37 cellular contexts compared by ENCODE assay signal in genomic region chr3:182699550-182700170, GRCh38.
"Had no signal": no experiment of that assay in that cellular context is flagged by ENCODE, and none has a peak within 500 bp of the region (broad histone marks: within the 10 kb centered on the region; RNA-seq: fewer than 3 reads in every experiment).

No MANE protein-coding gene starts in this region.

- H3K27me3 ChIP-seq: ascending aorta, cardiac muscle cell had no signal

- H3K4me3 ChIP-seq: ascending aorta, cardiac muscle cell had no signal

- DNase-seq: activated CD4-positive, alpha-beta memory T cell treated with anti-CD3 and anti-CD28 coated beads, Interleukin-2, amount 10 ng/mL, durations not matched to agents 7 days and 5 days; activated CD4-positive, alpha-beta T cell treated with anti-CD3 and anti-CD28 coated beads for 1 hour; activated CD4-positive, alpha-beta T cell treated with anti-CD3 and anti-CD28 coated beads for 36 hours; activated CD4-positive, alpha-beta T cell treated with anti-CD3 and anti-CD28 coated beads for 48 hours; activated CD4-positive, alpha-beta T cell treated with anti-CD3 and anti-CD28 coated beads, Interleukin-2, amount 10 ng/mL, durations not matched to agents 7 days and 5 days; activated CD4-positive, alpha-beta T cell treated with anti-CD3 and anti-CD28 coated beads, Interleukin-2, amount 50 U/mL, for 48 hours; activated CD4-positive, CD25-positive, alpha-beta regulatory T cell; activated CD8-positive, alpha-beta memory T cell treated with anti-CD3 and anti-CD28 coated beads for 24 hours; activated CD8-positive, alpha-beta memory T cell treated with anti-CD3 and anti-CD28 coated beads, Interleukin-2, amount 10 ng/mL, durations not matched to agents 7 days and 5 days; activated CD8-positive, alpha-beta memory T cell treated with anti-CD3 and anti-CD28 coated beads, Interleukin-2, amount 50 U/mL, for 48 hours; activated CD8-positive, alpha-beta T cell treated with anti-CD3 and anti-CD28 coated beads, Interleukin-2, amount 10 ng/mL, durations not matched to agents 7 days and 5 days; activated effector memory CD4-positive, alpha-beta T cell treated with Interleukin-2 at 50 U/mL for 16 hours; activated gamma-delta T cell; activated naive CD4-positive, alpha-beta T cell treated with anti-CD3 and anti-CD28 coated beads, Interleukin-2, amount 10 ng/mL, durations not matched to agents 7 days and 5 days; activated naive CD4-positive, alpha-beta T cell treated with Interleukin-2 at 50 U/mL for 16 hours; activated naive CD8-positive, alpha-beta T cell treated with anti-CD3 and anti-CD28 coated beads, Interleukin-2, amount 10 ng/mL, durations not matched to agents 7 days and 5 days; activated naive CD8-positive, alpha-beta T cell treated with anti-CD3 and anti-CD28 coated beads, Interleukin-2, amount 50 U/mL, for 24 hours; activated T-cell treated with anti-CD3 and anti-CD28 coated beads, Interleukin-2, amount 50 U/mL, for 24 hours; activated T-cell treated with anti-CD3 and anti-CD28 coated beads, Interleukin-2, amount 50 U/mL, for 48 hours; amygdala; anterior cingulate cortex; caudate nucleus; cerebellar nuclear complex; T-helper 2 cell; T-helper 9 cell; WERI-Rb-1 had no signal

- H3K4me1 ChIP-seq: ascending aorta had no signal

- H3K4me3 Mint-ChIP-seq: activated CD4-positive, alpha-beta memory T cell treated with anti-CD3 and anti-CD28 coated beads, Interleukin-2, amount 10 ng/mL, durations not matched to agents 7 days and 5 days; activated CD4-positive, alpha-beta T cell treated with anti-CD3 and anti-CD28 coated beads for 36 hours; activated CD4-positive, alpha-beta T cell treated with anti-CD3 and anti-CD28 coated beads, Interleukin-2, amount 10 ng/mL, durations not matched to agents 7 days and 5 days; activated CD8-positive, alpha-beta memory T cell treated with anti-CD3 and anti-CD28 coated beads, Interleukin-2, amount 10 ng/mL, durations not matched to agents 7 days and 5 days; activated CD8-positive, alpha-beta T cell treated with anti-CD3 and anti-CD28 coated beads, Interleukin-2, amount 10 ng/mL, durations not matched to agents 7 days and 5 days; activated naive CD4-positive, alpha-beta T cell treated with anti-CD3 and anti-CD28 coated beads, Interleukin-2, amount 10 ng/mL, durations not matched to agents 7 days and 5 days; activated naive CD4-positive, alpha-beta T cell treated with anti-CD3 and anti-CD28 coated beads, Interleukin-2, amount 50 U/mL, for 24 hours; activated naive CD8-positive, alpha-beta T cell; activated naive CD8-positive, alpha-beta T cell treated with anti-CD3 and anti-CD28 coated beads, Interleukin-2, amount 10 ng/mL, durations not matched to agents 7 days and 5 days; activated naive CD8-positive, alpha-beta T cell treated with anti-CD3 and anti-CD28 coated beads, Interleukin-2, amount 50 U/mL, for 24 hours; activated T-cell treated with anti-CD3 and anti-CD28 coated beads, Interleukin-2, amount 50 U/mL, for 24 hours; brain; central memory CD8-positive, alpha-beta T cell; T-helper 1 cell treated with Interleukin-12 subunit alpha and Interleukin-12 subunit beta and Interleukin-4 antibody, amounts not matched to agents 30 μg/mL and 1 μg/mL, for 36 hours; T-helper 2 cell treated with Interferon-gamma antibody and Interleukin-4, amounts not matched to agents 5 μg/mL and 100 μg/mL, for 36 hours; WTC11 had no signal

- H3K36me3 ChIP-seq: ascending aorta, cardiac muscle cell, WERI-Rb-1 had no signal

- H3K27ac ChIP-seq: ascending aorta, cardiac muscle cell, WERI-Rb-1 had no signal

- H3K36me3 Mint-ChIP-seq: activated CD8-positive, alpha-beta memory T cell treated with anti-CD3 and anti-CD28 coated beads, Interleukin-2, amount 10 ng/mL, durations not matched to agents 7 days and 5 days; activated naive CD4-positive, alpha-beta T cell treated with anti-CD3 and anti-CD28 coated beads, Interleukin-2, amount 10 ng/mL, durations not matched to agents 7 days and 5 days; activated naive CD4-positive, alpha-beta T cell treated with anti-CD3 and anti-CD28 coated beads, Interleukin-2, amount 50 U/mL, for 24 hours; activated naive CD8-positive, alpha-beta T cell; activated naive CD8-positive, alpha-beta T cell treated with anti-CD3 and anti-CD28 coated beads, Interleukin-2, amount 10 ng/mL, durations not matched to agents 7 days and 5 days; brain; WTC11 had no signal

- H3K9me3 Mint-ChIP-seq: activated CD4-positive, alpha-beta memory T cell treated with anti-CD3 and anti-CD28 coated beads, Interleukin-2, amount 10 ng/mL, durations not matched to agents 7 days and 5 days; activated CD4-positive, alpha-beta T cell treated with anti-CD3 and anti-CD28 coated beads, Interleukin-2, amount 10 ng/mL, durations not matched to agents 7 days and 5 days; activated naive CD4-positive, alpha-beta T cell treated with anti-CD3 and anti-CD28 coated beads, Interleukin-2, amount 10 ng/mL, durations not matched to agents 7 days and 5 days; activated naive CD4-positive, alpha-beta T cell treated with anti-CD3 and anti-CD28 coated beads, Interleukin-2, amount 50 U/mL, for 24 hours; activated naive CD8-positive, alpha-beta T cell treated with anti-CD3 and anti-CD28 coated beads, Interleukin-2, amount 10 ng/mL, durations not matched to agents 7 days and 5 days; activated naive CD8-positive, alpha-beta T cell treated with anti-CD3 and anti-CD28 coated beads, Interleukin-2, amount 50 U/mL, for 24 hours; activated T-cell treated with anti-CD3 and anti-CD28 coated beads, Interleukin-2, amount 50 U/mL, for 24 hours; activated T-helper 2 cell treated with anti-CD3 and anti-CD28 coated beads, Interferon-gamma antibody, Interleukin-2, Interleukin-4, amounts not matched to agents 10 μg/mL and 5 μg/mL and 100 μg/mL, durations not matched to agents 14 hours and 24 hours and 36 hours; central memory CD8-positive, alpha-beta T cell; T-helper 1 cell treated with Interleukin-12 subunit alpha and Interleukin-12 subunit beta and Interleukin-4 antibody, amounts not matched to agents 30 μg/mL and 1 μg/mL, for 36 hours; T-helper 2 cell treated with Interferon-gamma antibody and Interleukin-4, amounts not matched to agents 5 μg/mL and 100 μg/mL, for 36 hours had no signal

- H3K27ac Mint-ChIP-seq: activated CD4-positive, alpha-beta memory T cell treated with anti-CD3 and anti-CD28 coated beads, Interleukin-2, amount 10 ng/mL, durations not matched to agents 7 days and 5 days; activated CD4-positive, alpha-beta T cell treated with anti-CD3 and anti-CD28 coated beads for 36 hours; activated CD4-positive, alpha-beta T cell treated with anti-CD3 and anti-CD28 coated beads, Interleukin-2, amount 10 ng/mL, durations not matched to agents 7 days and 5 days; activated CD8-positive, alpha-beta memory T cell treated with anti-CD3 and anti-CD28 coated beads, Interleukin-2, amount 10 ng/mL, durations not matched to agents 7 days and 5 days; activated CD8-positive, alpha-beta T cell treated with anti-CD3 and anti-CD28 coated beads, Interleukin-2, amount 10 ng/mL, durations not matched to agents 7 days and 5 days; activated naive CD4-positive, alpha-beta T cell treated with anti-CD3 and anti-CD28 coated beads, Interleukin-2, amount 10 ng/mL, durations not matched to agents 7 days and 5 days; activated naive CD4-positive, alpha-beta T cell treated with anti-CD3 and anti-CD28 coated beads, Interleukin-2, amount 50 U/mL, for 24 hours; activated naive CD8-positive, alpha-beta T cell; activated naive CD8-positive, alpha-beta T cell treated with anti-CD3 and anti-CD28 coated beads, Interleukin-2, amount 10 ng/mL, durations not matched to agents 7 days and 5 days; activated naive CD8-positive, alpha-beta T cell treated with anti-CD3 and anti-CD28 coated beads, Interleukin-2, amount 50 U/mL, for 24 hours; activated T-cell treated with anti-CD3 and anti-CD28 coated beads, Interleukin-2, amount 50 U/mL, for 24 hours; activated T-helper 2 cell treated with anti-CD3 and anti-CD28 coated beads, Interferon-gamma antibody, Interleukin-2, Interleukin-4, amounts not matched to agents 10 μg/mL and 5 μg/mL and 100 μg/mL, durations not matched to agents 14 hours and 24 hours and 36 hours; brain; T-helper 1 cell treated with Interleukin-12 subunit alpha and Interleukin-12 subunit beta and Interleukin-4 antibody, amounts not matched to agents 30 μg/mL and 1 μg/mL, for 36 hours; T-helper 2 cell treated with Interferon-gamma antibody and Interleukin-4, amounts not matched to agents 5 μg/mL and 100 μg/mL, for 36 hours; WTC11 had no signal

- H3K4me1 Mint-ChIP-seq: activated CD4-positive, alpha-beta memory T cell treated with anti-CD3 and anti-CD28 coated beads, Interleukin-2, amount 10 ng/mL, durations not matched to agents 7 days and 5 days; activated CD4-positive, alpha-beta T cell treated with anti-CD3 and anti-CD28 coated beads for 36 hours; activated CD4-positive, alpha-beta T cell treated with anti-CD3 and anti-CD28 coated beads, Interleukin-2, amount 10 ng/mL, durations not matched to agents 7 days and 5 days; activated CD8-positive, alpha-beta memory T cell treated with anti-CD3 and anti-CD28 coated beads, Interleukin-2, amount 10 ng/mL, durations not matched to agents 7 days and 5 days; activated naive CD4-positive, alpha-beta T cell treated with anti-CD3 and anti-CD28 coated beads, Interleukin-2, amount 10 ng/mL, durations not matched to agents 7 days and 5 days; activated naive CD4-positive, alpha-beta T cell treated with anti-CD3 and anti-CD28 coated beads, Interleukin-2, amount 50 U/mL, for 24 hours; activated naive CD8-positive, alpha-beta T cell treated with anti-CD3 and anti-CD28 coated beads, Interleukin-2, amount 10 ng/mL, durations not matched to agents 7 days and 5 days; activated naive CD8-positive, alpha-beta T cell treated with anti-CD3 and anti-CD28 coated beads, Interleukin-2, amount 50 U/mL, for 24 hours; central memory CD8-positive, alpha-beta T cell had no signal

- ATAC-seq: activated CD4-positive, alpha-beta T cell treated with anti-CD3 and anti-CD28 coated beads for 36 hours; activated CD4-positive, CD25-positive, alpha-beta regulatory T cell treated with anti-CD3 and anti-CD28 coated beads, Interleukin-2, amount 50 U/mL, for 24 hours; activated CD8-positive, alpha-beta memory T cell treated with anti-CD3 and anti-CD28 coated beads, Interleukin-2, amount 10 ng/mL, durations not matched to agents 7 days and 5 days; activated CD8-positive, alpha-beta T cell treated with anti-CD3 and anti-CD28 coated beads, Interleukin-2, amount 10 ng/mL, durations not matched to agents 7 days and 5 days; activated naive CD8-positive, alpha-beta T cell treated with anti-CD3 and anti-CD28 coated beads, Interleukin-2, amount 50 U/mL, for 24 hours; WTC11 had no signal
